ENCODE assay signal across 8 cellular contexts in the genomic region with DNA sequence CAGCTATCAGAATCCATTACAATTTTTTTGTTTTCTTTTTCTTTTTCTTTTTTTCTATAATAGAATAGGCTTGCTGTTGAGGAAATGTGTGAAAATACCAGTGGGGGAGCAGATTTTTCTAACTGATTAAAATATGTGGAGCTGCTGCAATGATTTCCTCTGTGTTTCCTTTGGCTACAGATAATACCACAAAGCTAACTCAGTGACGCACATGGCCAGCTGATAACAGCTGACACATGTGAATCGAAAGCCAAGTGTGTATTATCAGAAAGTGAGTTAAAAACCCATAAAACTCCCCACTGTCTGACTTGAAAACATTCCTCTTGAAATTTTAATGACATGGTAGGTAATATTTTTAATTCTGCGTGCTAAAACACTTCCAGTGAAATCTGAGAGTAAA.
DNase-seq lines count a peak whose midpoint lies in the region; ATAC-seq and TF ChIP-seq lines count a peak whose summit lies in the region.

No MANE protein-coding gene starts in this region.

- H3K9me3 Mint-ChIP-seq in MCF 10A (ENCODE audit: unreplicated experiment) = no peaks in the 10 kb centered on the region
- H3K9me3 Mint-ChIP-seq in progenitor cell of endocrine pancreas (ENCODE audit: low read depth) = peaks cover 10% of the 10 kb centered on the region

- no peak overlapping the region for H3K23ac ChIP-seq in IMR-90 (ENCODE audit: low read depth, low read length)

- TF ChIP-seq POLR2A in IMR-90 (IDR thresholded peaks at IDR 0.05; ENCODE audit: low read depth, low read length) (no peak), prostate gland (IDR thresholded peaks at IDR 0.05) (no peak)

- in situ Hi-C loops in mammary epithelial cell (cut with MboI; ENCODE audit: low sequenced_read_pairs in 2 of 2) = no loop called here
- in situ Hi-C loops in IMR-90 (cut with MboI; ENCODE audit: low sequenced_read_pairs) = no loop called here
- in situ Hi-C loops in brain microvascular endothelial cell (cut with HindIII; ENCODE audit: low pct_ligation_motif_present, low sequenced_read_pairs) = no loop called here

- no peak for TF ChIP-seq RAD21 in IMR-90 (IDR thresholded peaks at IDR 0.05; ENCODE audit: low read length)

- no peak overlapping the region for H3K27ac Mint-ChIP-seq in MCF 10A (ENCODE audit: low read depth, unreplicated experiment)
- no peak overlapping the region for H3K27ac Mint-ChIP-seq in progenitor cell of endocrine pancreas

- no peak overlapping the region for H2BK15ac ChIP-seq in IMR-90 (ENCODE audit: low read depth, low read length)

- H3K14ac ChIP-seq in IMR-90 (replicated peaks; ENCODE audit: low read depth, low read length) = no peak overlapping the region

- H2BK120ac ChIP-seq in IMR-90 (ENCODE audit: low read depth, low read length) = no peak overlapping the region

- H3K4me1 ChIP-seq in mammary epithelial cell (ENCODE audit: insufficient read depth, low read length) = no peaks in the 10 kb centered on the region
- H3K4me1 ChIP-seq in IMR-90 (ENCODE audit: control insufficient read depth, insufficient read depth, low read length) = peaks cover 7% of the 10 kb centered on the region
- H3K4me1 ChIP-seq in prostate gland (replicated peaks) = peaks cover 6% of the 10 kb centered on the region

- CTCF ChIA-PET in MCF 10A (lab: Yijun Ruan, JAX) (interaction anchor here (0.6 kb wide), 1 partner anchor 156 kb away, joined by 4 read pairs; no protein-coding TSS in a partner anchor), mammary epithelial cell (lab: Charles Lee; ENCODE audit: low non-redundant PET) (no interaction called here), IMR-90 (lab: Yijun Ruan, JAX) (interaction anchor here (0.6 to 1.0 kb wide), 3 partner anchors 24 to 1170 kb away, joined by 3 read pairs; no protein-coding TSS in a partner anchor)

- DNase-seq in MCF 10A (ENCODE audit: unreplicated experiment) = peak; percentile 13
- no peak for DNase-seq in mammary epithelial cell
- DNase-seq in IMR-90 = peak; percentile 95
- peak; percentile 97 for DNase-seq in brain microvascular endothelial cell
- peak; percentile 7 for DNase-seq in prostate gland (ENCODE audit: low spot score)
- DNase-seq in superior temporal gyrus (ENCODE audit: extremely low spot score) = no peak
- DNase-seq in NCI-H146 treated with DMSO at 0.1 percent for 48 hours (lab: John Stamatoyannopoulos, UW; ENCODE audit: unreplicated experiment) = no peak
- no peak for DNase-seq in progenitor cell of endocrine pancreas (ENCODE audit: low spot score, unreplicated experiment)

- no peak overlapping the region for H4K8ac ChIP-seq in IMR-90 (ENCODE audit: low read depth in 2 of 2, low read length in 2 of 2)

- no peak overlapping the region for H3K18ac ChIP-seq in IMR-90 (ENCODE audit: low read depth, low read length)

- intact Hi-C loops in MCF 10A (cut with micrococcal nuclease) = no loop called here
- intact Hi-C loops in mammary epithelial cell (cut with micrococcal nuclease) = no loop called here
- intact Hi-C loops in IMR-90 (cut with micrococcal nuclease) = no loop called here
- intact Hi-C loops in prostate gland (cut with DNase I) = no loop called here

- H2AFZ ChIP-seq in mammary epithelial cell (ENCODE audit: low read depth, low read length) = no peak overlapping the region
- H2AFZ ChIP-seq in IMR-90 (replicated peaks; ENCODE audit: low read length, poor library complexity) = no peak overlapping the region

- TF ChIP-seq CTCF in MCF 10A (IDR thresholded peaks at IDR 0.05; ENCODE audit: unreplicated experiment) (no peak), mammary epithelial cell (conservative IDR thresholded peaks at IDR 0.05 in 1 of 2, IDR thresholded peaks at IDR 0.05 in 1 of 2; ENCODE audit: extremely low read depth in 1 of 2, insufficient read depth in 1 of 2, low read depth in 1 of 2, low read length in 2 of 2) (no peak), IMR-90 (conservative IDR thresholded peaks at IDR 0.05; ENCODE audit: low read depth, low read length) (no peak), brain microvascular endothelial cell (IDR thresholded peaks at IDR 0.05; ENCODE audit: low read depth, low read length, missing control alignments) (no peak), prostate gland (IDR thresholded peaks at IDR 0.05) (no peak), progenitor cell of endocrine pancreas (IDR thresholded peaks at IDR 0.05; ENCODE audit: unreplicated experiment) (no peak)

- no peak overlapping the region for H4K5ac ChIP-seq in IMR-90 (ENCODE audit: low read depth, low read length)

- H3K4me3 Mint-ChIP-seq in MCF 10A (ENCODE audit: unreplicated experiment) (no peak overlapping the region), progenitor cell of endocrine pancreas (ENCODE audit: low read depth) (no peak overlapping the region)

- no peak overlapping the region for H4K91ac ChIP-seq in IMR-90 (ENCODE audit: insufficient read depth, low read depth, low read length)

- H3K4me2 ChIP-seq in mammary epithelial cell (ENCODE audit: insufficient read depth, low read depth, low read length) (no peak overlapping the region), IMR-90 (ENCODE audit: low read depth, low read length) (peak overlapping the region; percentile 46; the same call in 1 of the 2 replicates)

- no peak overlapping the region for H3K9ac ChIP-seq in mammary epithelial cell (ENCODE audit: insufficient read depth, low read length)
- no peak overlapping the region for H3K9ac ChIP-seq in IMR-90 (ENCODE audit: low read depth, low read length)

- H3K27me3 ChIP-seq in mammary epithelial cell (ENCODE audit: insufficient read depth, low read length) (no peaks in the 10 kb centered on the region), IMR-90 (ENCODE audit: control insufficient read depth, insufficient read depth, low read length) (no peaks in the 10 kb centered on the region), brain microvascular endothelial cell (replicated peaks) (no peaks in the 10 kb centered on the region), prostate gland (replicated peaks; ENCODE audit: insufficient read depth) (no peaks in the 10 kb centered on the region)

- POLR2A ChIA-PET in MCF 10A (lab: Yijun Ruan, JAX) = interaction anchor here (0.6 to 1.0 kb wide), 2 partner anchors 57 to 680 kb away, joined by 3 read pairs; no protein-coding TSS in a partner anchor
- POLR2A ChIA-PET in IMR-90 (lab: Charles Lee; ENCODE audit: unreplicated experiment) = no interaction called here

- H2BK5ac ChIP-seq in IMR-90 (ENCODE audit: low read depth, low read length, poor library complexity, severe bottlenecking) = peak overlapping the region; percentile 18

- BruUV-seq in MCF 10A (replicated peaks; lab: Mats Ljungman, UMichigan) (no TSS peak), mammary epithelial cell (replicated peaks; lab: Mats Ljungman, UMichigan) (no TSS peak), IMR-90 (replicated peaks; lab: Mats Ljungman, UMichigan) (no TSS peak)

- H3K27me3 Mint-ChIP-seq in MCF 10A (ENCODE audit: insufficient read depth, unreplicated experiment) (no peaks in the 10 kb centered on the region), progenitor cell of endocrine pancreas (no peaks in the 10 kb centered on the region)

- no peak overlapping the region for H2AK9ac ChIP-seq in IMR-90 (replicated peaks; ENCODE audit: low read depth, low read length, poor library complexity)

- H2BK20ac ChIP-seq in IMR-90 (ENCODE audit: low read depth, low read length) = no peak overlapping the region

- no peaks in the 10 kb centered on the region for H3K9me1 ChIP-seq in IMR-90 (ENCODE audit: insufficient read depth, low read length)

- dilution Hi-C loops in mammary epithelial cell (cut with HindIII; ENCODE audit: low sequenced_read_pairs) = no loop called here
- dilution Hi-C loops in IMR-90 (cut with HindIII; ENCODE audit: low sequenced_read_pairs, unreplicated experiment) = no loop called here

- no peak overlapping the region for H2AK5ac ChIP-seq in IMR-90 (ENCODE audit: low read depth, low read length)

- H3K36me3 ChIP-seq in mammary epithelial cell (ENCODE audit: insufficient read depth, low read length) = no peaks in the 10 kb centered on the region
- no peaks in the 10 kb centered on the region for H3K36me3 ChIP-seq in IMR-90 (ENCODE audit: control insufficient read depth, insufficient read depth, low read length)
- no peaks in the 10 kb centered on the region for H3K36me3 ChIP-seq in brain microvascular endothelial cell (replicated peaks)
- no peaks in the 10 kb centered on the region for H3K36me3 ChIP-seq in prostate gland

- H3K9me3 ChIP-seq in mammary epithelial cell (replicated peaks; ENCODE audit: insufficient read depth, low read length) (no peaks in the 10 kb centered on the region), IMR-90 (ENCODE audit: control insufficient read depth, insufficient read depth, low read length) (no peaks in the 10 kb centered on the region), prostate gland (no peaks in the 10 kb centered on the region)

- H3K27ac ChIP-seq in mammary epithelial cell (ENCODE audit: insufficient read depth, low read depth, low read length) (no peak overlapping the region), IMR-90 (ENCODE audit: insufficient read depth, low read length) (peak overlapping the region; percentile 31; the same call in 1 of the 2 replicates), brain microvascular endothelial cell (no peak overlapping the region), prostate gland (peak overlapping the region in 1 of 2 donors; percentile 8)

- H3K4me3 ChIP-seq in mammary epithelial cell (replicated peaks in 1 of 3; ENCODE audit: insufficient read depth in 1 of 3, low read depth in 2 of 3, low read length in 3 of 3) (no peak overlapping the region), IMR-90 (ENCODE audit: insufficient read depth, low read depth, low read length) (no peak overlapping the region), brain microvascular endothelial cell (ENCODE audit: low read depth, low read length) (no peak overlapping the region), prostate gland (no peak overlapping the region)

- no peaks in the 10 kb centered on the region for H3K79me1 ChIP-seq in IMR-90 (ENCODE audit: low read depth in 1 of 2, low read length in 2 of 2)

- no peaks in the 10 kb centered on the region for H3K79me2 ChIP-seq in mammary epithelial cell (ENCODE audit: insufficient read depth, low read length)

- no peaks in the 10 kb centered on the region for H3K4me1 Mint-ChIP-seq in MCF 10A (ENCODE audit: insufficient read depth, unreplicated experiment)
- H3K4me1 Mint-ChIP-seq in progenitor cell of endocrine pancreas (ENCODE audit: low read depth) = peaks cover 33% of the 10 kb centered on the region

- no peaks in the 10 kb centered on the region for H4K20me1 ChIP-seq in mammary epithelial cell (ENCODE audit: insufficient read depth, low read length)
- H4K20me1 ChIP-seq in IMR-90 (ENCODE audit: insufficient read depth, low read length) = no peaks in the 10 kb centered on the region

- H3K4ac ChIP-seq in IMR-90 (ENCODE audit: low read depth, low read length) = no peak overlapping the region

- H3K56ac ChIP-seq in IMR-90 (ENCODE audit: extremely low read depth, insufficient read depth, low read length) = no peak overlapping the region

- peak; percentile 86 for ATAC-seq in IMR-90 (ENCODE audit: low read depth)

- WGBS in mammary epithelial cell (ENCODE audit: low coverage, missing lambda C conversion rate) = 51% methylated on average over 3 of the region's 3 CpGs
- no CpG with 5 or more reads among the region's 3 CpGs for WGBS in IMR-90 (ENCODE audit: extremely low coverage in 2 of 2, insufficient read length in 1 of 2), 2 experiments
- 25% methylated on average over 3 of the region's 3 CpGs for whole genome bisulfite sequencing in prostate gland

- no peaks in the 10 kb centered on the region for H3K36me3 Mint-ChIP-seq in MCF 10A (ENCODE audit: insufficient read depth, unreplicated experiment)
- H3K36me3 Mint-ChIP-seq in progenitor cell of endocrine pancreas (ENCODE audit: insufficient read depth) = no peaks in the 10 kb centered on the region

Comparison
In these comparisons a context has a peak if more than half of its experiments do, and no peak if none do; other contexts are left out.
1. DNase-seq: peak in MCF 10A (single experiment), IMR-90 (single experiment), brain microvascular endothelial cell (single experiment) and prostate gland (single experiment); none in mammary epithelial cell (single experiment), superior temporal gyrus (single experiment), NCI-H146 treated with DMSO at 0.1 percent for 48 hours (single experiment) and progenitor cell of endocrine pancreas (single experiment).